Comparison of ENCODE assay signal across 17 cellular contexts in the genomic region with DNA sequence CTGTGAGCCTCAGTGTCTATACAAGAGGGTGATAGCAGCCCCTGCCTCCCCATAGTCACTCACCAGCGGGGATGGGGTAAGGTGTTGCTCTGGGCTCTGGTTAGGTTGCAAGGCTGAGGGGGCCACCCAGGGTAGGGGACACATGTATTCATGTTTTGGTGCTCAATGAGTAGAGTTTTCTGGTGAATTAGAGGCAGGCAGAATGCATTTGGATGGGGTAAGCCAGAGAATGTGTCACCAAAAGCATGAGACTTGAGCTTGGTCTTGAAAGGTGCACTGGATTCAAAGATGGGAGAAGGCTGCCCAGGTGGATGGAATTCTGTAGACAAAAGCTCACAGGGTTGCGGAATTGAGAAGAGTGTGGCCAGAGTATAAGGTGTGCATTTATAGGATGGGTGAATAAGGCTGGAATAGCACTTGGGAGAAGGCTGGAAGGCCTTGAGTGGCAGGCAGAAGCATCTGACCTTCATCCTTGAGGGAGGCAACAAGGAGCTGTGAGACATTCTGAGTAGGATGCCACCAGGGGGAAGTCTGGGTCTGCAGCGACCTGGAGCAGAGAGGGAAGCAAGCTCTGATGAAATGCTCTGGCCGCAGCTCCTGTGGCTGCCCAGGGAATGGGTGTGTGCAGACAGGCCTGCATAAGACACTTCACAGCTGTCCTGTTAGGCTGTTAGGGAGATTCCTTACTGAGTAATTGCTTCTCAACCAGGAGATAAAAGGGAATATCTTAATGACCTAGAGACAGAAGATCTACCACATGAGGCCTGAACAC.
DNase-seq lines count a peak whose midpoint lies in the region; ATAC-seq and TF ChIP-seq lines count a peak whose summit lies in the region.
"Had no signal": no experiment of that assay in that cellular context is flagged by ENCODE, and none has a peak within 500 bp of the region (broad histone marks: within the 10 kb centered on the region; RNA-seq: fewer than 3 reads in every experiment).

No MANE protein-coding gene starts in this region.

- no peak overlapping the region for H3K4me3 ChIP-seq in OCI-LY7 (ENCODE audit: low read depth, low read length, poor library complexity, severe bottlenecking)
- H3K4me3 ChIP-seq in cardiac muscle cell = no peak overlapping the region
- H3K4me3 ChIP-seq: testis had no signal

- H3K4me2 ChIP-seq in OCI-LY7 (ENCODE audit: low read length) = no peak overlapping the region

- H3K36me3 ChIP-seq in OCI-LY7 (ENCODE audit: insufficient read depth, low read length) = no peaks in the 10 kb centered on the region
- H3K36me3 ChIP-seq in cardiac muscle cell = no peaks in the 10 kb centered on the region

- H3K9me2 ChIP-seq in OCI-LY7 (ENCODE audit: insufficient read depth, low read length) = no peaks in the 10 kb centered on the region

- no peaks in the 10 kb centered on the region for H4K20me1 ChIP-seq in OCI-LY7 (ENCODE audit: insufficient read depth, low read length)

- CTCF ChIA-PET in OCI-LY7 (lab: Charles Lee; ENCODE audit: unreplicated experiment) = no interaction called here

- TF ChIP-seq CTCF in OCI-LY7 (conservative IDR thresholded peaks at IDR 0.05; ENCODE audit: low read length) (0 out of 2 replicates have a peak, but pooled peaks have one; percentile 15), cardiac muscle cell (IDR thresholded peaks at IDR 0.05; ENCODE audit: low read depth, low read length) (no peak)

- H3K79me2 ChIP-seq in OCI-LY7 (ENCODE audit: insufficient read depth, low read depth, low read length) = no peaks in the 10 kb centered on the region

- intact Hi-C loops in OCI-LY7 (cut with micrococcal nuclease; ENCODE audit: unreplicated experiment) (no loop called here), sciatic nerve (cut with DNase I) (no loop called here)

- no peaks in the 10 kb centered on the region for H3K27me3 ChIP-seq in cardiac muscle cell
- H3K27me3 ChIP-seq: testis had no signal

- no TSS peak for BruUV-seq in OCI-LY7 (replicated peaks; lab: Mats Ljungman, UMichigan)

- H3K27ac ChIP-seq in OCI-LY7 (ENCODE audit: low read depth, low read length, poor library complexity, severe bottlenecking) = no peak overlapping the region
- peak overlapping the region; percentile 31 for H3K27ac ChIP-seq in cardiac muscle cell
- H3K27ac ChIP-seq: testis had no signal

- H3K9me3 ChIP-seq in OCI-LY7 (ENCODE audit: low read length) (no peaks in the 10 kb centered on the region), cardiac muscle cell (ENCODE audit: low read depth) (no peaks in the 10 kb centered on the region)
- H3K9me3 ChIP-seq: Caco-2, testis had no signal

- ATAC-seq in sciatic nerve (peak; percentile 87), GM21367 (IDR thresholded peaks at IDR 0.05; ENCODE audit: unreplicated experiment) (no peak)
- ATAC-seq: esophagus mucosa; natural killer cell treated with Interleukin-12 subunit alpha and Interleukin-12 subunit beta and Interleukin-15 and Interleukin-18, amount 100 ng/mL, for 72 hours had no signal

- POLR2A ChIA-PET in OCI-LY7 (lab: Charles Lee) = interaction anchor here (0.5 to 0.6 kb wide), 2 partner anchors 94 to 612 kb away, joined by 3 to 4 read pairs; no protein-coding TSS in a partner anchor

- DNase-seq in HCEC 1CT = peak; percentile 9
- no peak for DNase-seq in OCI-LY7 (ENCODE audit: low spot score)
- peak in 1 of 2 donors; percentile 43 for DNase-seq in cardiac muscle cell (ENCODE audit: low read depth in 1 of 2, low spot score in 1 of 2)
- no peak for DNase-seq in sciatic nerve (ENCODE audit: low spot score)
- no peak for DNase-seq in central memory CD4-positive, alpha-beta T cell
- no peak for DNase-seq in NCI-H748 (lab: John Stamatoyannopoulos, UW; ENCODE audit: unreplicated experiment)
- DNase-seq: activated CD8-positive, alpha-beta memory T cell treated with anti-CD3 and anti-CD28 coated beads for 24 hours; activated naive CD4-positive, alpha-beta T cell treated with Interleukin-2 at 50 U/mL for 16 hours; cerebellar nuclear complex; GOT3; NCI-H1417; NCI-H748 treated with DMSO at 0.1 percent for 48 hours; testis had no signal

- no peak overlapping the region for H2AFZ ChIP-seq in OCI-LY7 (ENCODE audit: low read length)

- H3K4me1 ChIP-seq in OCI-LY7 (ENCODE audit: insufficient read depth, low read length, poor library complexity, severe bottlenecking) (no peaks in the 10 kb centered on the region), cardiac muscle cell (ENCODE audit: low read depth) (peaks cover 17% of the 10 kb centered on the region)
- H3K4me1 ChIP-seq: Caco-2, testis had no signal
